Comparison of ENCODE assay signal across 22 cellular contexts in genomic region chr6:38566295-38566694, GRCh38.
"Had no signal": no experiment of that assay in that cellular context is flagged by ENCODE, and none has a peak within 500 bp of the region (broad histone marks: within the 10 kb centered on the region; RNA-seq: fewer than 3 reads in every experiment).

No MANE protein-coding gene starts in this region.

- H3K36me3 ChIP-seq: esophagus muscularis mucosa, neutrophil, tibial nerve, upper lobe of right lung had no signal

- H3K27ac ChIP-seq: epithelial cell of prostate, esophagus muscularis mucosa, heart left ventricle, neutrophil, testis, tibial nerve, upper lobe of right lung had no signal

- DNase-seq: cortex of kidney; effector memory CD4-positive, alpha-beta T cell; foreskin melanocyte; heart left ventricle; hippocampal formation; kidney glomerular epithelial cell; mammary epithelial cell; mucosa of descending colon; naive thymus-derived CD8-positive, alpha-beta T cell; posterior cingulate gyrus; stimulated activated CD4-positive, alpha-beta T cell treated with anti-CD3 and anti-CD28 coated beads, Interleukin-2, amount 100 ng/mL, for 24 hours; stimulated activated CD4-positive, alpha-beta T cell treated with anti-CD3 and anti-CD28 coated beads, Interleukin-4, amount 100 ng/mL, for 4 hours; stimulated activated naive B cell treated with anti-CD40 and anti-IgM and Interleukin-4, amounts not matched to agents 10 μg/mL and 1 μg/mL and 100 μg/mL, for 72 hours; stimulated activated naive CD8-positive, alpha-beta T cell treated with anti-CD3 and anti-CD28 coated beads, Interleukin-15, amount 100 ng/mL, for 72 hours; testis; upper lobe of right lung had no signal

- H3K27me3 ChIP-seq: esophagus muscularis mucosa, heart left ventricle, neutrophil, testis, tibial nerve, upper lobe of right lung had no signal

- H3K4me1 ChIP-seq: testis had no signal

- H3K9me3 ChIP-seq: esophagus muscularis mucosa, heart left ventricle, mucosa of descending colon, neutrophil, testis, tibial nerve, upper lobe of right lung had no signal

- H3K4me3 ChIP-seq: esophagus muscularis mucosa, heart left ventricle, mucosa of descending colon, testis, tibial nerve, upper lobe of right lung had no signal

- FAIRE-seq: endometrium, islet of Langerhans had no signal
